ENCODE assay signal across 10 cellular contexts in the genomic region with DNA sequence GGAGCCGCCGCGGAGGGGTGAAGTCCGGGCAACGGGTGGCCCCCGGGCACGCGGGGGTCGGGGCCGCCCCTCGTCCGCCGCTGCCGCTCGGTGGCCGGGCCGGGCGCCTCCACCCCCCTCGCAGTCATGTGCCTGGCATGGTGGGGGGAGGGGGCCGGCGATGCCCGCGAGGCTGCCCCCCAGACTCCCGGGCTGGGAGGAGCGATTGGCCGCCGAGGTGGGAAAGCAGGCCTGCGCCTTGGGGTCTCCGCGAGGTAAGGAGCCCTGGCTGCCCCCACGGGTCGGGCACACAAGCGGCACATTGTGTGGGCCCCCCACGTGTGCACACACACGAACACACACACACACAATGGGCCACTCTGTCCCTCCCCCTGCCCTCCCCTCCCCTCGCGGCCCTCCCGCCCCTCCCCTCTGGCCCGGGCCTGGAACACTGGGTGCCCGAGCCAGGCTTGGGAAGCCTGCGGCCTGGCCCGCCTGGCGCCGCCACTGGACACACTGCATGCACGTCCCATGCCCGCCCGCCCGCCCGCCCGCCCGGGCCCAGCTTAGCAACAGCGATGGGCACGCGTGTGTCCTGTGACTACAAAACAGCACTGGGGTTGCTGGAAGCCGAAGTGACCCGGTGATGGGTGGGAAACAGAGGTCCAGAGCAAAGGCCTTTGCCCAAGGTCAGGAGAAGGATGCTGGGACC. TPM values are rescaled to one million over a fixed set of nuclear protein-coding genes. Genes with fewer than 3 reads are reported as not detected.
DNase-seq lines count a peak whose midpoint lies in the region; ATAC-seq and TF ChIP-seq lines count a peak whose summit lies in the region.
"Had no signal": no experiment of that assay in that cellular context is flagged by ENCODE, and none has a peak within 500 bp of the region (broad histone marks: within the 10 kb centered on the region; RNA-seq: fewer than 3 reads in every experiment).

No MANE protein-coding gene starts in this region.

- peaks cover 3 to 45% (median 20%) of the 10 kb centered on the region in 11 experiments; a peak in 20 of 22 replicates for H3K27me3 ChIP-seq in BLaER1 treated with 17β-estradiol and CSF1 and Interleukin-3, amounts not matched to agents 10 nM and 100 nM
- H3K27me3 ChIP-seq in parathyroid adenoma (ENCODE audit: control insufficient read depth, insufficient read depth, low read length), result no peaks in the 10 kb centered on the region

- intact Hi-C loops in natural killer cell (cut with micrococcal nuclease), result no loop called here

- no peaks in the 10 kb centered on the region for H3K79me2 ChIP-seq in parathyroid adenoma

- no peak overlapping the region for H3K27ac Mint-ChIP-seq in natural killer cell
- H3K27ac Mint-ChIP-seq: activated CD8-positive, alpha-beta T cell treated with anti-CD3 and anti-CD28 coated beads, Interleukin-2, amount 10 ng/mL, durations not matched to agents 7 days and 5 days had no signal

- no peak for TF ChIP-seq CTCF in fibroblast of villous mesenchyme (IDR thresholded peaks at IDR 0.05; ENCODE audit: insufficient read depth, low read depth, low read length)
- no peak for TF ChIP-seq CTCF in parathyroid adenoma (IDR thresholded peaks at IDR 0.05)
- no peak for TF ChIP-seq CTCF in natural killer cell (IDR thresholded peaks at IDR 0.05)

- H3K4me3 Mint-ChIP-seq in natural killer cell, result no peak overlapping the region
- H3K4me3 Mint-ChIP-seq: activated CD8-positive, alpha-beta T cell treated with anti-CD3 and anti-CD28 coated beads, Interleukin-2, amount 10 ng/mL, durations not matched to agents 7 days and 5 days had no signal

- H3K36me3 ChIP-seq in BLaER1 treated with 17β-estradiol and CSF1 and Interleukin-3, amounts not matched to agents 10 nM and 100 nM, result no peaks in the 10 kb centered on the region; a peak in 1 of 22 replicates
- H3K36me3 ChIP-seq in SK-N-MC (ENCODE audit: insufficient read depth, low read length) (peaks cover 3% of the 10 kb centered on the region; the same call in 1 of the 2 replicates), parathyroid adenoma (ENCODE audit: control insufficient read depth, insufficient read depth, low read length) (no peaks in the 10 kb centered on the region)

- H3K27ac ChIP-seq in BLaER1 treated with 17β-estradiol and CSF1 and Interleukin-3, amounts not matched to agents 10 nM and 100 nM, result no peak overlapping the region
- H3K27ac ChIP-seq in SK-N-MC (no peak overlapping the region), parathyroid adenoma (no peak overlapping the region)

- no peaks in the 10 kb centered on the region for H3K9me3 Mint-ChIP-seq in natural killer cell

- no peaks in the 10 kb centered on the region for H3K4me1 Mint-ChIP-seq in natural killer cell

- H3K9me3 ChIP-seq in BLaER1 treated with 17β-estradiol and CSF1 and Interleukin-3, amounts not matched to agents 10 nM and 100 nM (replicated peaks in 1 of 11), result peaks cover 4 to 40% (median 27%) of the 10 kb centered on the region in 11 experiments; a peak in 21 of 22 replicates
- H3K9me3 ChIP-seq in SK-N-MC (ENCODE audit: low read depth, low read length), result no peaks in the 10 kb centered on the region
- H3K9me3 ChIP-seq in parathyroid adenoma (ENCODE audit: control insufficient read depth, low read length), result no peaks in the 10 kb centered on the region

- H2AFZ ChIP-seq in parathyroid adenoma, result no peak overlapping the region

- peaks cover 0 to 44% (median 22%) of the 10 kb centered on the region in 11 experiments; a peak in 17 of 22 replicates for H4K20me1 ChIP-seq in BLaER1 treated with 17β-estradiol and CSF1 and Interleukin-3, amounts not matched to agents 10 nM and 100 nM

- H3K4me3 ChIP-seq in BLaER1 treated with 17β-estradiol and CSF1 and Interleukin-3, amounts not matched to agents 10 nM and 100 nM, result peak overlapping the region in 5 of 10 experiments; percentile 38 to 58 (median 47); a peak in 10 of 20 replicates
- H3K4me3 ChIP-seq in SK-N-MC, result peak overlapping the region; percentile 73
- H3K4me3 ChIP-seq in fibroblast of villous mesenchyme (ENCODE audit: low read depth, low read length), result peak overlapping the region; percentile 49
- H3K4me3 ChIP-seq in parathyroid adenoma (ENCODE audit: low read depth, low read length), result no peak overlapping the region

- H3K36me3 Mint-ChIP-seq in natural killer cell, result no peaks in the 10 kb centered on the region

- ATAC-seq in natural killer cell (no peak), HG03354 (IDR thresholded peaks at IDR 0.05; ENCODE audit: poor library complexity, severe bottlenecking, unreplicated experiment) (no peak)

- no peak for DNase-seq in SK-N-MC (ENCODE audit: low read depth, low spot score)
- DNase-seq in fibroblast of villous mesenchyme (ENCODE audit: low read depth), result peak; percentile 8
- DNase-seq in NCI-H345 (lab: John Stamatoyannopoulos, UW), result no peak
- no peak for DNase-seq in natural killer cell
- DNase-seq in GDM1 (lab: John Stamatoyannopoulos, UW), result no peak
- DNase-seq: activated CD8-positive, alpha-beta T cell treated with anti-CD3 and anti-CD28 coated beads, Interleukin-2, amount 10 ng/mL, durations not matched to agents 7 days and 5 days had no signal

- H3K4me2 ChIP-seq in BLaER1 treated with 17β-estradiol and CSF1 and Interleukin-3, amounts not matched to agents 10 nM and 100 nM, result peak overlapping the region; percentile 19 to 70 (median 64); a peak in 13 of 22 replicates
- peak overlapping the region; percentile 44 for H3K4me2 ChIP-seq in parathyroid adenoma (ENCODE audit: low read length)

- H3K27me3 Mint-ChIP-seq in natural killer cell (ENCODE audit: low read depth in 2 of 2), result peaks cover 0 to 11% of the 10 kb centered on the region in 2 donors

- H3K9ac ChIP-seq in BLaER1 treated with 17β-estradiol and CSF1 and Interleukin-3, amounts not matched to agents 10 nM and 100 nM, result 0 out of 22 replicates have a peak overlapping the region, but pooled peaks of 2 of the 11 experiments have one; percentile 46 to 61
- H3K9ac ChIP-seq in SK-N-MC (ENCODE audit: insufficient read length) (no peak overlapping the region), parathyroid adenoma (no peak overlapping the region)

- H3K4me1 ChIP-seq in BLaER1 treated with 17β-estradiol and CSF1 and Interleukin-3, amounts not matched to agents 10 nM and 100 nM, result peaks cover 0 to 20% (median 11%) of the 10 kb centered on the region in 10 experiments; a peak in 12 of 20 replicates
- no peaks in the 10 kb centered on the region for H3K4me1 ChIP-seq in parathyroid adenoma

RNA-seq across cellular contexts. Expression of gene SLC6A8, which starts 1.3 kb away (rescaled TPM):
- total RNA-seq in fibroblast of villous mesenchyme, result 9.1 and 12.2 TPM in 2 replicates
- 1 to 10 TPM in 2 of 3 donors, under 1 TPM in 1; 0.77 to 2.5 (median 1.4) TPM for total RNA-seq in natural killer cell

RNA-seq across cellular contexts. Expression of gene PNCK, which starts 15.4 kb away (rescaled TPM):
- total RNA-seq in fibroblast of villous mesenchyme, result under 0.01 and 0.32 TPM in 2 replicates
- total RNA-seq in natural killer cell, result 1 to 10 TPM in 1 of 3 donors, under 1 TPM in 2; 0.66 to 1.1 (median 0.97) TPM
- total RNA-seq: lung microvascular endothelial cell had no signal

RNA-seq across cellular contexts. Expression of gene BCAP31, which starts 35.1 kb away (rescaled TPM):
- total RNA-seq in fibroblast of villous mesenchyme, result 105 and 127 TPM in 2 replicates
- total RNA-seq in natural killer cell, result 100 to 1,000 TPM; 109 to 131 (median 119) TPM

RNA-seq across cellular contexts. Expression of gene ABCD1, which starts 35.6 kb away (rescaled TPM):
- total RNA-seq in fibroblast of villous mesenchyme (15.5 and 19.3 TPM in 2 replicates), natural killer cell (10 to 100 TPM; 12.2 to 13.9 (median 13.8) TPM)

RNA-seq across cellular contexts. Expression of gene DUSP9, which starts 42.0 kb away (rescaled TPM):
- total RNA-seq in fibroblast of villous mesenchyme, result under 0.01 TPM in 1 of 2 replicates, not detected in the other
- not detected for total RNA-seq in natural killer cell
- total RNA-seq: activated CD8-positive, alpha-beta T cell treated with anti-CD3 and anti-CD28 coated beads, Interleukin-2, amount 10 ng/mL, durations not matched to agents 7 days and 5 days had no signal
